In genomic region chr2:160387558-160388262, GRCh38 we compare ENCODE assay signal across 8 cellular contexts.
DNase-seq lines count a peak whose midpoint lies in the region; ATAC-seq and TF ChIP-seq lines count a peak whose summit lies in the region.

No MANE protein-coding gene starts in this region.

- H3K4me3 ChIP-seq in RWPE2 (ENCODE audit: severe bottlenecking) (no peak overlapping the region), esophagus muscularis mucosa (peak overlapping the region in 3 of 4 donors; percentile 11 to 13 (median 13)), neural progenitor cell (no peak overlapping the region), Caco-2 (ENCODE audit: low read depth, low read length) (no peak overlapping the region)

- 7% methylated on average over 3 of the region's 3 CpGs for WGBS in esophagus muscularis mucosa

- POLR2A ChIA-PET in Caco-2 (lab: Charles Lee), result no interaction called here

- intact Hi-C loops in esophagus muscularis mucosa (cut with DNase I) (no loop called here), Caco-2 (cut with micrococcal nuclease; ENCODE audit: unreplicated experiment) (no loop called here)

- DNase-seq in AG20443 (ENCODE audit: low spot score) (peak; percentile 80), RWPE2 (ENCODE audit: low spot score) (no peak), esophagus muscularis mucosa (ENCODE audit: extremely low spot score) (no peak), neural progenitor cell (ENCODE audit: low spot score) (no peak), iPS-NIHi11 (ENCODE audit: low spot score) (no peak), Caco-2 (no peak)
- DNase-seq in stimulated activated CD4-positive, alpha-beta T cell treated with anti-CD3 and anti-CD28 coated beads, Interleukin-2, amount 100 ng/mL, for 48 hours, result no peak

- H3K27me3 ChIP-seq in RWPE2 (ENCODE audit: insufficient read depth, poor library complexity, severe bottlenecking), result no peaks in the 10 kb centered on the region
- no peaks in the 10 kb centered on the region for H3K27me3 ChIP-seq in esophagus muscularis mucosa
- no peaks in the 10 kb centered on the region for H3K27me3 ChIP-seq in neural progenitor cell
- no peaks in the 10 kb centered on the region for H3K27me3 ChIP-seq in Caco-2 (replicated peaks; ENCODE audit: control insufficient read depth, insufficient read depth, low read length)

- peaks cover 7% of the 10 kb centered on the region for H3F3A ChIP-seq in neural progenitor cell (ENCODE audit: low read depth)

- H3K36me3 ChIP-seq in RWPE2 (ENCODE audit: low read depth) (no peaks in the 10 kb centered on the region), esophagus muscularis mucosa (no peaks in the 10 kb centered on the region), neural progenitor cell (no peaks in the 10 kb centered on the region), Caco-2 (ENCODE audit: control insufficient read depth, insufficient read depth, low read length) (no peaks in the 10 kb centered on the region)

- H3K9me3 Mint-ChIP-seq in neural progenitor cell (no peaks in the 10 kb centered on the region), Caco-2 (ENCODE audit: unreplicated experiment) (no peaks in the 10 kb centered on the region)

- CTCF ChIA-PET in Caco-2 (lab: Charles Lee), result interaction anchor here (0.6 kb wide), 1 partner anchor 12 kb away, joined by 3 read pairs; no protein-coding TSS in a partner anchor

- H3K9me3 ChIP-seq in RWPE2 (ENCODE audit: severe bottlenecking) (no peaks in the 10 kb centered on the region), esophagus muscularis mucosa (no peaks in the 10 kb centered on the region), neural progenitor cell (ENCODE audit: low read depth) (no peaks in the 10 kb centered on the region), Caco-2 (no peaks in the 10 kb centered on the region)

- ATAC-seq in RWPE2 (ENCODE audit: low read depth), result peak; percentile 71
- no peak for ATAC-seq in HG02970 (IDR thresholded peaks at IDR 0.05; ENCODE audit: low FRiP score, unreplicated experiment)

- peak overlapping the region; percentile 50 for H3K4me2 ChIP-seq in neural progenitor cell

- H2AFZ ChIP-seq in neural progenitor cell (replicated peaks), result no peak overlapping the region

- H3K4me3 Mint-ChIP-seq in neural progenitor cell (no peak overlapping the region), Caco-2 (ENCODE audit: unreplicated experiment) (no peak overlapping the region)

- no TSS peak for BruUV-seq in Caco-2 (replicated peaks; lab: Mats Ljungman, UMichigan)

- H3K9ac ChIP-seq in neural progenitor cell, result no peak overlapping the region

- no peak for TF ChIP-seq CTCF in RWPE2 (IDR thresholded peaks at IDR 0.05; ENCODE audit: poor library complexity, severe bottlenecking)
- TF ChIP-seq CTCF in esophagus muscularis mucosa (IDR thresholded peaks at IDR 0.05), result no peak
- TF ChIP-seq CTCF in neural progenitor cell (IDR thresholded peaks at IDR 0.05), result no peak
- no peak for TF ChIP-seq CTCF in Caco-2 (IDR thresholded peaks at IDR 0.05; ENCODE audit: insufficient read depth in 1 of 2, low read depth in 1 of 2, low read length in 1 of 2, severe bottlenecking in 1 of 2, unreplicated experiment in 1 of 2)

- TF ChIP-seq POLR2A in esophagus muscularis mucosa (IDR thresholded peaks at IDR 0.05; ENCODE audit: low read depth), result no peak

- H3K27me3 Mint-ChIP-seq in neural progenitor cell (ENCODE audit: insufficient read depth, low read depth), result no peaks in the 10 kb centered on the region
- H3K27me3 Mint-ChIP-seq in Caco-2 (ENCODE audit: insufficient read depth, unreplicated experiment), result no peaks in the 10 kb centered on the region

- H4K20me1 ChIP-seq in neural progenitor cell (ENCODE audit: low read depth), result peaks cover 93% of the 10 kb centered on the region

- peaks cover 59% of the 10 kb centered on the region for H3K4me1 ChIP-seq in RWPE2 (ENCODE audit: insufficient read depth, poor library complexity, severe bottlenecking)
- H3K4me1 ChIP-seq in esophagus muscularis mucosa, result peaks cover 77 to 94% (median 81%) of the 10 kb centered on the region in 4 donors
- peaks cover 31% of the 10 kb centered on the region for H3K4me1 ChIP-seq in neural progenitor cell
- H3K4me1 ChIP-seq in Caco-2, result no peaks in the 10 kb centered on the region

- H3K27ac Mint-ChIP-seq in neural progenitor cell (no peak overlapping the region), Caco-2 (ENCODE audit: unreplicated experiment) (no peak overlapping the region)

- TF ChIP-seq EP300 in esophagus muscularis mucosa (IDR thresholded peaks at IDR 0.05), result no peak

- H3K4me1 Mint-ChIP-seq in neural progenitor cell, result peaks cover 35% of the 10 kb centered on the region
- H3K4me1 Mint-ChIP-seq in Caco-2 (ENCODE audit: low read depth, unreplicated experiment), result peaks cover 8% of the 10 kb centered on the region

- H3K27ac ChIP-seq in RWPE2 (ENCODE audit: poor library complexity, severe bottlenecking) (peak overlapping the region; percentile 89), esophagus muscularis mucosa (replicated peaks in 1 of 4) (peak overlapping the region; percentile 76 to 81 (median 80)), neural progenitor cell (no peak overlapping the region)

- no peaks in the 10 kb centered on the region for H3K36me3 Mint-ChIP-seq in neural progenitor cell
- peaks cover 16% of the 10 kb centered on the region for H3K36me3 Mint-ChIP-seq in Caco-2 (ENCODE audit: insufficient read depth, unreplicated experiment)

- H3K79me2 ChIP-seq in neural progenitor cell (ENCODE audit: low read depth), result peaks cover 100% of the 10 kb centered on the region

Comparison
In these comparisons a context has a peak if more than half of its experiments do, and no peak if none do; other contexts are left out.
1. H3K4me3 ChIP-seq: peak in esophagus muscularis mucosa (3 of 4); none in RWPE2 (single experiment), neural progenitor cell (single experiment) and Caco-2 (single experiment).